Comparison of ENCODE assay signal across 32 cellular contexts in the genomic region with DNA sequence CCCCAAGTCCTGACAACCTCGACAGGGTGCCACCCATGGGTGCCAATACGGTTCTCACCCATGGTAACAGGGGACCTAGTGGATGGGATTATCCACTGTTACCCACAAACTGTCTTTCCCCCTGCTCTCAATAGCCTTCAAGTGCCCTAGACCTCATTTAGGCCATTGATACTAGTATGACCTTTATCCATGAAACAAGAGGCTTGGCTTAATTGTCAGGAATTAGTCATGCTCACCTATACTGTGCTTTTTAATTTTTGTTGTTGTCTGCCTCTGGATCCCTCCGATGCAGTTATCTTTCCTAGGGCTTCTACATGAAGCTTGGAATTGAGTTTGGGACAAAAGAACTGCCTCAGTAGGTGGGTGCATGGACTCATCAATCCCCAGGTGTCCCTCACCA. TPM values are rescaled to one million over a fixed set of nuclear protein-coding genes. Genes with fewer than 3 reads are reported as not detected.
"Had no signal": no experiment of that assay in that cellular context is flagged by ENCODE, and none has a peak within 500 bp of the region (broad histone marks: within the 10 kb centered on the region; RNA-seq: fewer than 3 reads in every experiment).

No MANE protein-coding gene starts in this region.

- H3K27me3 Mint-ChIP-seq: dendritic cell treated with granulocyte-macrophage colony-stimulating factor and Interleukin-4, amounts not matched to agents 40 ng/mL and 50 ng/mL, for 4 days; effector memory CD8-positive, alpha-beta T cell had no signal

- H3K4me1 Mint-ChIP-seq: endodermal cell; naive thymus-derived CD4-positive, alpha-beta T cell had no signal

- H3K36me3 ChIP-seq: colonic mucosa, esophagus squamous epithelium, gastrocnemius medialis, heart right ventricle, left lung, lower lobe of right lung had no signal

- H3K4me3 Mint-ChIP-seq: dendritic cell treated with granulocyte-macrophage colony-stimulating factor and Interleukin-4, amounts not matched to agents 40 ng/mL and 50 ng/mL, for 4 days; effector memory CD8-positive, alpha-beta T cell; endodermal cell; naive thymus-derived CD4-positive, alpha-beta T cell had no signal

- H3K4me1 ChIP-seq: colonic mucosa, esophagus squamous epithelium, gastrocnemius medialis, heart right ventricle, left lung, lower lobe of right lung had no signal

- H3K9me3 ChIP-seq: colonic mucosa had no signal

- FAIRE-seq: endometrium, islet of Langerhans, keratinocyte had no signal

- H3K27ac Mint-ChIP-seq: dendritic cell treated with granulocyte-macrophage colony-stimulating factor and Interleukin-4, amounts not matched to agents 40 ng/mL and 50 ng/mL, for 4 days; effector memory CD8-positive, alpha-beta T cell; endodermal cell; naive thymus-derived CD4-positive, alpha-beta T cell had no signal

- H3K4me3 ChIP-seq: colonic mucosa, esophagus squamous epithelium, gastrocnemius medialis, heart right ventricle, left lung, lower lobe of right lung had no signal

- ATAC-seq: effector memory CD8-positive, alpha-beta T cell; esophagus mucosa; gastrocnemius medialis; heart right ventricle; left cardiac atrium; left lung; left ventricle myocardium superior; lower lobe of right lung; naive thymus-derived CD4-positive, alpha-beta T cell had no signal

- H3K27ac ChIP-seq: colonic mucosa, epithelial cell of prostate, esophagus squamous epithelium, gastrocnemius medialis, heart right ventricle, left lung, lower lobe of right lung had no signal

- H3K27me3 ChIP-seq: colonic mucosa, esophagus squamous epithelium, gastrocnemius medialis, heart right ventricle, left lung had no signal

- DNase-seq: colonic mucosa; cortex of kidney; effector CD8-positive, alpha-beta T cell; effector memory CD8-positive, alpha-beta T cell; endodermal cell; erythroblast; esophagus squamous epithelium; foreskin fibroblast; foreskin melanocyte; gastrocnemius medialis; glutamatergic neuron; head of caudate nucleus; heart right ventricle; hippocampal formation; left cardiac atrium; left lung; left ventricle myocardium superior; lower lobe of right lung; mesenchymal stem cell; midbrain; naive thymus-derived CD4-positive, alpha-beta T cell had no signal

RNA-seq across cellular contexts. Expression of gene IL22RA2, which starts 11.8 kb away (rescaled TPM):
- total RNA-seq: dermis microvascular lymphatic vessel endothelial cell; endodermal cell; esophagus mucosa; esophagus squamous epithelium; gastrocnemius medialis; glomerular endothelial cell; kidney epithelial cell; left cardiac atrium; left lung; left ventricle myocardium superior; lower lobe of right lung; lung microvascular endothelial cell; mucosa of gallbladder; naive thymus-derived CD4-positive, alpha-beta T cell had no signal
- polyA plus RNA-seq: heart right ventricle; naive thymus-derived CD4-positive, alpha-beta T cell had no signal
